20 cellular contexts compared by ENCODE assay signal in genomic region chr16:71344315-71344905, GRCh38. TPM values are rescaled to one million over a fixed set of nuclear protein-coding genes. Genes with fewer than 3 reads are reported as not detected.
DNase-seq lines count a peak whose midpoint lies in the region; ATAC-seq and TF ChIP-seq lines count a peak whose summit lies in the region.
"Had no signal": no experiment of that assay in that cellular context is flagged by ENCODE, and none has a peak within 500 bp of the region (broad histone marks: within the 10 kb centered on the region; RNA-seq: fewer than 3 reads in every experiment).

No MANE protein-coding gene starts in this region.

- no peak overlapping the region for H3K27ac ChIP-seq in foreskin keratinocyte
- H3K27ac ChIP-seq: psoas muscle, thyroid gland had no signal

- H3K9ac ChIP-seq in NT2/D1 (ENCODE audit: insufficient read length, low read depth) = peak overlapping the region; percentile 3

- H3K36me3 ChIP-seq in NT2/D1 (ENCODE audit: insufficient read depth, insufficient read length, low read length) = no peaks in the 10 kb centered on the region
- H3K36me3 ChIP-seq: MG63, thyroid gland had no signal

- intact Hi-C loops in Right ventricle myocardium inferior (cut with DNase I) = no loop called here

- ATAC-seq in foreskin keratinocyte = peak; percentile 73
- ATAC-seq in HG03521 (IDR thresholded peaks at IDR 0.05; ENCODE audit: unreplicated experiment) = no peak
- no peak for ATAC-seq in Right ventricle myocardium inferior
- ATAC-seq: K562; psoas muscle; stimulated activated naive CD8-positive, alpha-beta T cell treated with anti-CD3 and anti-CD28 coated beads, Interleukin-15, amount 100 ng/mL, for 72 hours had no signal

- no peak for TF ChIP-seq CTCF in foreskin keratinocyte (conservative IDR thresholded peaks at IDR 0.05)

- H3K4me3 ChIP-seq in NT2/D1 (ENCODE audit: insufficient read length, low read depth) = no peak overlapping the region
- H3K4me3 ChIP-seq: K562, lung, MG63, psoas muscle, thyroid gland had no signal

- peak; percentile 62 for DNase-seq in DMS79 treated with DMSO at 0.1 percent for 48 hours (lab: John Stamatoyannopoulos, UW)
- peak; percentile 27 for DNase-seq in NCI-H187 treated with DMSO at 0.1 percent for 48 hours (lab: John Stamatoyannopoulos, UW)
- no peak for DNase-seq in NT2/D1 (ENCODE audit: low read depth, low spot score)
- peak in 1 of 2 donors; percentile 37 for DNase-seq in foreskin keratinocyte
- DNase-seq in HK-2 (ENCODE audit: unreplicated experiment) = no peak
- DNase-seq in Right ventricle myocardium inferior (ENCODE audit: missing footprints) = no peak
- DNase-seq: activated B cell treated with CpG ODN at 0.5 μM for 24 hours; aorta; C1 segment of cervical spinal cord; Calu3; kidney glomerular epithelial cell; MG63; NCI-H1930; psoas muscle; stimulated activated naive CD8-positive, alpha-beta T cell treated with anti-CD3 and anti-CD28 coated beads, Interleukin-15, amount 100 ng/mL, for 72 hours; T1000; thyroid gland had no signal

- peaks cover 3% of the 10 kb centered on the region for H3K27me3 ChIP-seq in NT2/D1 (ENCODE audit: insufficient read depth, insufficient read length)
- no peaks in the 10 kb centered on the region for H3K27me3 ChIP-seq in foreskin keratinocyte
- H3K27me3 ChIP-seq: MG63, thyroid gland had no signal

- H3K4me1 ChIP-seq in NT2/D1 (ENCODE audit: insufficient read depth, insufficient read length) = peaks cover 12% of the 10 kb centered on the region
- no peaks in the 10 kb centered on the region for H3K4me1 ChIP-seq in foreskin keratinocyte
- H3K4me1 ChIP-seq: psoas muscle, thyroid gland had no signal

- H3K9me3 ChIP-seq in NT2/D1 (ENCODE audit: insufficient read depth, low read length) = no peaks in the 10 kb centered on the region
- H3K9me3 ChIP-seq: MG63, psoas muscle, thyroid gland had no signal

RNA-seq across cellular contexts. Expression of gene CALB2, which starts 14.1 kb away (rescaled TPM):
- total RNA-seq in foreskin keratinocyte = 0.07 TPM in 1 of 2 replicates, not detected in the other
- polyA plus RNA-seq in foreskin keratinocyte = 0.09 TPM in 1 of 2 replicates, not detected in the other
- total RNA-seq in Right ventricle myocardium inferior = 1.7 TPM
- total RNA-seq: activated B cell treated with CpG ODN at 0.5 μM for 24 hours, K562 had no signal
- polyA plus RNA-seq: aorta, K562 had no signal

RNA-seq across cellular contexts. Expression of gene CMTR2, which starts 55.2 kb away (rescaled TPM):
- total RNA-seq in foreskin keratinocyte = 18.5 and 21.0 TPM in 2 replicates
- polyA plus RNA-seq in foreskin keratinocyte = 5.0 and 5.4 TPM in 2 replicates
- total RNA-seq in Right ventricle myocardium inferior = 8.2 TPM

Comparison
In these comparisons a context has a peak if more than half of its experiments do, and no peak if none do; other contexts are left out.
1. DNase-seq: peak in DMS79 treated with DMSO at 0.1 percent for 48 hours (single experiment) and NCI-H187 treated with DMSO at 0.1 percent for 48 hours (single experiment); none in NT2/D1 (single experiment), HK-2 (single experiment) and Right ventricle myocardium inferior (single experiment).